ENCODE assay signal across 10 cellular contexts in genomic region chr21:43667191-43667904, GRCh38. TPM values are rescaled to one million over a fixed set of nuclear protein-coding genes. Genes with fewer than 3 reads are reported as not detected.
DNase-seq lines count a peak whose midpoint lies in the region; ATAC-seq lines count a peak whose summit lies in the region.
"Had no signal": no experiment of that assay in that cellular context is flagged by ENCODE, and none has a peak within 500 bp of the region (broad histone marks: within the 10 kb centered on the region; RNA-seq: fewer than 3 reads in every experiment).

No MANE protein-coding gene starts in this region.

- ATAC-seq in HG03108 (IDR thresholded peaks at IDR 0.05; ENCODE audit: unreplicated experiment) (no peak), Right ventricle myocardium inferior (no peak)

- intact Hi-C loops in Right ventricle myocardium inferior (cut with DNase I), result no loop called here

- DNase-seq in AML-193 (lab: John Stamatoyannopoulos, UW), result peak; percentile 11 to 57
- peak; percentile 67 for DNase-seq in H4 (ENCODE audit: low spot score)
- peak; percentile 44 for DNase-seq in T1000 (lab: John Stamatoyannopoulos, UW)
- DNase-seq in fibroblast of gingiva (ENCODE audit: low read depth), result peak; percentile 63
- no peak for DNase-seq in NK-92 treated with Interleukin-12 subunit alpha and Interleukin-12 subunit beta, amount 100 ng/mL, for 24 hours (lab: John Stamatoyannopoulos, UW)
- DNase-seq in COLO668 (lab: John Stamatoyannopoulos, UW; ENCODE audit: unreplicated experiment), result no peak
- no peak for DNase-seq in Right ventricle myocardium inferior (ENCODE audit: missing footprints)
- DNase-seq: activated CD8-positive, alpha-beta memory T cell treated with anti-CD3 and anti-CD28 coated beads for 24 hours; CD4-positive, alpha-beta memory T cell had no signal

RNA-seq across cellular contexts. Expression of gene RRP1B, which starts 8.0 kb away (rescaled TPM):
- 16.2 and 21.7 TPM in 2 replicates for total RNA-seq in H4 (2014; rRNA removed; shearing (Covaris generic))
- 9.5 TPM for total RNA-seq in Right ventricle myocardium inferior

RNA-seq across cellular contexts. Expression of gene HSF2BP, which starts 8.1 kb away (rescaled TPM):
- total RNA-seq in H4 (2014; rRNA removed; shearing (Covaris generic)), result 3.9 and 5.1 TPM in 2 replicates
- total RNA-seq in Right ventricle myocardium inferior, result not detected

RNA-seq across cellular contexts. Expression of gene PDXK, which starts 51.6 kb away (rescaled TPM):
- 99.6 and 107 TPM in 2 replicates for total RNA-seq in H4 (2014; rRNA removed; shearing (Covaris generic))
- 105 TPM for total RNA-seq in Right ventricle myocardium inferior

Comparison
In these comparisons a context has a peak if more than half of its experiments do, and no peak if none do; other contexts are left out.
1. DNase-seq: peak in AML-193 (2 of 2), H4 (single experiment), T1000 (single experiment) and fibroblast of gingiva (single experiment); none in NK-92 treated with Interleukin-12 subunit alpha and Interleukin-12 subunit beta, amount 100 ng/mL, for 24 hours (single experiment), COLO668 (single experiment) and Right ventricle myocardium inferior (single experiment).